Comparison of ENCODE assay signal across 11 cellular contexts in the genomic region with DNA sequence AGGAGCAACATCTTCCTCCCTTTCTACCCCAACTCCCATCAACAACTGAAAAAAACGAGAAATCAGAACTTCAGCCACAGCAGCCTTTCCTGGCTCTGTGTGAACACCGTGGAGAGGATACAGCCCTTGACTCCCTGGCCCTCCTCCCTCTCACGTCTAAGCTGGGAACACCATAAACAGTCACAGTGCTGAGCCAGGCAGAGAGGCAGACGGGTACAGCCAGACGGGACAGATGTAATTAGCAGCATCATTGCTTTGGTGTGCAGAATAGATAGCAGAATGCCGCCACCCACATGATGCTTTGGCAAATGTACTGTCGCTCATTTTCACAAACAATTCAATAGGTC.
DNase-seq lines count a peak whose midpoint lies in the region; ATAC-seq, FAIRE-seq and TF ChIP-seq lines count a peak whose summit lies in the region.
"Had no signal": no experiment of that assay in that cellular context is flagged by ENCODE, and none has a peak within 500 bp of the region (broad histone marks: within the 10 kb centered on the region; RNA-seq: fewer than 3 reads in every experiment).

No MANE protein-coding gene starts in this region.

- no peaks in the 10 kb centered on the region for H3K9me3 Mint-ChIP-seq in CD8-positive, alpha-beta memory T cell
- H3K9me3 Mint-ChIP-seq in activated CD8-positive, alpha-beta T cell treated with anti-CD3 and anti-CD28 coated beads, Interleukin-2, amount 10 ng/mL, durations not matched to agents 7 days and 5 days (ENCODE audit: insufficient read depth) = no peaks in the 10 kb centered on the region
- H3K9me3 Mint-ChIP-seq in naive thymus-derived CD4-positive, alpha-beta T cell = peaks cover 0 to 1% (median 0%) of the 10 kb centered on the region in 11 donors

- peaks cover 28% of the 10 kb centered on the region for H3K4me1 ChIP-seq in CD8-positive, alpha-beta memory T cell (ENCODE audit: insufficient read depth, low read length)
- peaks cover 4% of the 10 kb centered on the region; the same call in 1 of the 2 replicates for H3K4me1 ChIP-seq in IMR-90 (ENCODE audit: control insufficient read depth, insufficient read depth, low read length)
- H3K4me1 ChIP-seq in naive thymus-derived CD4-positive, alpha-beta T cell (ENCODE audit: control insufficient read depth in 2 of 2, insufficient read depth in 2 of 2, low read length in 2 of 2) = peaks cover 20 to 26% of the 10 kb centered on the region in 2 donors

- no peak overlapping the region for H4K5ac ChIP-seq in IMR-90 (ENCODE audit: low read depth, low read length)

- no TSS peak for BruUV-seq in IMR-90 (replicated peaks; lab: Mats Ljungman, UMichigan)

- peak overlapping the region; percentile 42 for H2AK9ac ChIP-seq in IMR-90 (replicated peaks; ENCODE audit: low read depth, low read length, poor library complexity)

- no peak for DNase-seq in CD8-positive, alpha-beta memory T cell
- DNase-seq in IMR-90 = no peak
- no peak for DNase-seq in activated CD8-positive, alpha-beta T cell treated with anti-CD3 and anti-CD28 coated beads, Interleukin-2, amount 10 ng/mL, durations not matched to agents 7 days and 5 days
- peak in 1 of 9 donors; percentile 24 for DNase-seq in naive thymus-derived CD4-positive, alpha-beta T cell
- no peak for DNase-seq in NCI-H510A (lab: John Stamatoyannopoulos, UW)
- no peak for DNase-seq in NCI-H1417 treated with DMSO at 0.1 percent for 48 hours (lab: John Stamatoyannopoulos, UW)
- DNase-seq in H54 (ENCODE audit: insufficient read length, low spot score) = no peak
- DNase-seq: GF-D8, kidney glomerular epithelial cell, NCI-H187, SIG-M5 had no signal

- ATAC-seq in IMR-90 (ENCODE audit: low read depth) = 0 out of 2 replicates have a peak, but pooled peaks have one; percentile 46
- ATAC-seq in activated CD8-positive, alpha-beta T cell treated with anti-CD3 and anti-CD28 coated beads, Interleukin-2, amount 10 ng/mL, durations not matched to agents 7 days and 5 days = peak; percentile 21
- ATAC-seq in naive thymus-derived CD4-positive, alpha-beta T cell = peak; percentile 40

- H3K9ac ChIP-seq in IMR-90 (ENCODE audit: low read depth, low read length) = no peak overlapping the region

- peaks cover 27 to 37% (median 30%) of the 10 kb centered on the region in 3 donors for H3K4me1 Mint-ChIP-seq in CD8-positive, alpha-beta memory T cell
- H3K4me1 Mint-ChIP-seq in activated CD8-positive, alpha-beta T cell treated with anti-CD3 and anti-CD28 coated beads, Interleukin-2, amount 10 ng/mL, durations not matched to agents 7 days and 5 days (ENCODE audit: low read depth) = peaks cover 27% of the 10 kb centered on the region
- peaks cover 22 to 41% (median 35%) of the 10 kb centered on the region in 7 donors for H3K4me1 Mint-ChIP-seq in naive thymus-derived CD4-positive, alpha-beta T cell

- no peaks in the 10 kb centered on the region for H3K36me3 Mint-ChIP-seq in CD8-positive, alpha-beta memory T cell
- H3K36me3 Mint-ChIP-seq in activated CD8-positive, alpha-beta T cell treated with anti-CD3 and anti-CD28 coated beads, Interleukin-2, amount 10 ng/mL, durations not matched to agents 7 days and 5 days (ENCODE audit: low read depth) = no peaks in the 10 kb centered on the region
- peaks cover 0 to 4% (median under 1%) of the 10 kb centered on the region in 5 donors for H3K36me3 Mint-ChIP-seq in naive thymus-derived CD4-positive, alpha-beta T cell

- H2BK5ac ChIP-seq in IMR-90 (ENCODE audit: low read depth, low read length, poor library complexity, severe bottlenecking) = no peak overlapping the region

- dilution Hi-C loops in IMR-90 (cut with HindIII; ENCODE audit: low sequenced_read_pairs, unreplicated experiment) = no loop called here

- H3K27me3 ChIP-seq in CD8-positive, alpha-beta memory T cell (ENCODE audit: insufficient read depth, low read length, poor library complexity, severe bottlenecking) = no peaks in the 10 kb centered on the region
- peaks cover 45% of the 10 kb centered on the region for H3K27me3 ChIP-seq in IMR-90 (ENCODE audit: control insufficient read depth, insufficient read depth, low read length)
- H3K27me3 ChIP-seq in naive thymus-derived CD4-positive, alpha-beta T cell (ENCODE audit: control insufficient read depth in 2 of 2, insufficient read depth in 2 of 2, low read length in 2 of 2) = no peaks in the 10 kb centered on the region

- no peaks in the 10 kb centered on the region for H3K36me3 ChIP-seq in CD8-positive, alpha-beta memory T cell (ENCODE audit: insufficient read depth, low read length)
- no peaks in the 10 kb centered on the region for H3K36me3 ChIP-seq in IMR-90 (ENCODE audit: control insufficient read depth, insufficient read depth, low read length)
- H3K36me3 ChIP-seq in naive thymus-derived CD4-positive, alpha-beta T cell (ENCODE audit: control insufficient read depth in 2 of 3, insufficient read depth in 3 of 3, low read length in 3 of 3) = no peaks in the 10 kb centered on the region

- no peaks in the 10 kb centered on the region for H3K79me1 ChIP-seq in IMR-90 (ENCODE audit: low read depth in 1 of 2, low read length in 2 of 2)

- H2BK120ac ChIP-seq in IMR-90 (ENCODE audit: low read depth, low read length) = 0 out of 2 replicates have a peak overlapping the region, but pooled peaks have one; percentile 1

- no peak overlapping the region for H3K56ac ChIP-seq in IMR-90 (ENCODE audit: extremely low read depth, insufficient read depth, low read length)

- H3K23ac ChIP-seq in IMR-90 (ENCODE audit: low read depth, low read length) = no peak overlapping the region

- no peak overlapping the region for H4K91ac ChIP-seq in IMR-90 (ENCODE audit: insufficient read depth, low read depth, low read length)

- no peak for FAIRE-seq in H54 (lab: Jason Lieb, UNC)

- WGBS in IMR-90 (ENCODE audit: extremely low coverage in 2 of 2, insufficient read length in 1 of 2), 2 experiments = 40% methylated on average over 1 of the region's 7 CpGs; no CpG with 5 or more reads in 1 of the 2 experiments

- no peak overlapping the region for H2BK15ac ChIP-seq in IMR-90 (ENCODE audit: low read depth, low read length)

- H3K27me3 Mint-ChIP-seq in CD8-positive, alpha-beta memory T cell = peaks cover 0 to 2% of the 10 kb centered on the region in 2 donors
- H3K27me3 Mint-ChIP-seq in activated CD8-positive, alpha-beta T cell treated with anti-CD3 and anti-CD28 coated beads, Interleukin-2, amount 10 ng/mL, durations not matched to agents 7 days and 5 days (ENCODE audit: low read depth) = peaks cover 4% of the 10 kb centered on the region
- peaks cover 0 to 6% (median 0%) of the 10 kb centered on the region in 5 donors for H3K27me3 Mint-ChIP-seq in naive thymus-derived CD4-positive, alpha-beta T cell

- no peak overlapping the region for H4K8ac ChIP-seq in IMR-90 (ENCODE audit: low read depth in 2 of 2, low read length in 2 of 2)

- no peaks in the 10 kb centered on the region for H3K9me3 ChIP-seq in CD8-positive, alpha-beta memory T cell (ENCODE audit: low read length)
- peaks cover 3% of the 10 kb centered on the region; the same call in 1 of the 2 replicates for H3K9me3 ChIP-seq in IMR-90 (ENCODE audit: control insufficient read depth, insufficient read depth, low read length)
- H3K9me3 ChIP-seq in naive thymus-derived CD4-positive, alpha-beta T cell (ENCODE audit: control insufficient read depth in 2 of 3, low read length in 3 of 3) = no peaks in the 10 kb centered on the region

- CTCF ChIA-PET in CD8-positive, alpha-beta memory T cell (lab: Charles Lee) = interaction anchor here (1.0 to 2.4 kb wide), 4 partner anchors 10 to 64 kb away, joined by 3 to 10 read pairs (median 5); partner anchors contain the start of gene RGS10
- CTCF ChIA-PET in IMR-90 (lab: Yijun Ruan, JAX) = interaction anchor here (1.1 kb wide), 1 partner anchor 11 kb away, joined by 3 read pairs; no protein-coding TSS in a partner anchor
- CTCF ChIA-PET in activated CD8-positive, alpha-beta T cell treated with anti-CD3 and anti-CD28 coated beads, Interleukin-2, amount 10 ng/mL, durations not matched to agents 7 days and 5 days (lab: Charles Lee) = interaction anchor here (1.2 to 2.4 kb wide), 9 partner anchors 10 to 280 kb away, joined by 3 to 27 read pairs (median 4); partner anchors contain the start of genes GRK5 and RGS10
- CTCF ChIA-PET in naive thymus-derived CD4-positive, alpha-beta T cell (lab: Charles Lee) = interaction anchor here (0.6 to 1.6 kb wide), 7 partner anchors 8 to 289 kb away, joined by 3 to 10 read pairs (median 4); no protein-coding TSS in a partner anchor

- no peaks in the 10 kb centered on the region for H4K20me1 ChIP-seq in IMR-90 (ENCODE audit: insufficient read depth, low read length)

- intact Hi-C loops in IMR-90 (cut with micrococcal nuclease) = no loop called here
- intact Hi-C loops in naive thymus-derived CD4-positive, alpha-beta T cell (cut with micrococcal nuclease) = loop anchor here (1.0 to 2.0 kb wide), 3 partner anchors 10 to 64 kb away; partner anchors contain the start of gene RGS10 (in 1 of the 2)

- no peak overlapping the region for H3K4me3 ChIP-seq in CD8-positive, alpha-beta memory T cell (ENCODE audit: low read length)
- no peak overlapping the region for H3K4me3 ChIP-seq in IMR-90 (ENCODE audit: insufficient read depth, low read depth, low read length)
- no peak overlapping the region for H3K4me3 ChIP-seq in naive thymus-derived CD4-positive, alpha-beta T cell (ENCODE audit: low read length)

- H2AK5ac ChIP-seq in IMR-90 (ENCODE audit: low read depth, low read length) = peak overlapping the region; percentile 31; the same call in 1 of the 2 replicates

- no peak overlapping the region for H3K4me2 ChIP-seq in IMR-90 (ENCODE audit: low read depth, low read length)

- peak overlapping the region; percentile 32 for H2AFZ ChIP-seq in IMR-90 (replicated peaks; ENCODE audit: low read length, poor library complexity)

- TF ChIP-seq POLR2A in IMR-90 (IDR thresholded peaks at IDR 0.05; ENCODE audit: low read depth, low read length) (no peak), H54 (IDR thresholded peaks at IDR 0.05; ENCODE audit: low read depth, low read length) (no peak)

- H3K4ac ChIP-seq in IMR-90 (ENCODE audit: low read depth, low read length) = no peak overlapping the region

- H3K9me1 ChIP-seq in IMR-90 (ENCODE audit: insufficient read depth, low read length) = peaks cover 5% of the 10 kb centered on the region; the same call in 1 of the 2 replicates

- no peak overlapping the region; the same call in 1 of the 2 replicates for H3K14ac ChIP-seq in IMR-90 (replicated peaks; ENCODE audit: low read depth, low read length)

- in situ Hi-C loops in IMR-90 (cut with MboI; ENCODE audit: low sequenced_read_pairs) = no loop called here

- H3K27ac ChIP-seq in CD8-positive, alpha-beta memory T cell (ENCODE audit: low read depth, low read length) = no peak overlapping the region
- no peak overlapping the region for H3K27ac ChIP-seq in IMR-90 (ENCODE audit: insufficient read depth, low read length)
- no peak overlapping the region for H3K27ac ChIP-seq in naive thymus-derived CD4-positive, alpha-beta T cell (ENCODE audit: low read depth, low read length)

- H3K18ac ChIP-seq in IMR-90 (ENCODE audit: low read depth, low read length) = no peak overlapping the region

- no peak overlapping the region for H2BK20ac ChIP-seq in IMR-90 (ENCODE audit: low read depth, low read length)

- TF ChIP-seq RAD21 in IMR-90 (IDR thresholded peaks at IDR 0.05; ENCODE audit: low read length) = no peak

- H3K27ac Mint-ChIP-seq in CD8-positive, alpha-beta memory T cell = peak overlapping the region; percentile 59 to 91 (median 82)
- H3K27ac Mint-ChIP-seq in activated CD8-positive, alpha-beta T cell treated with anti-CD3 and anti-CD28 coated beads, Interleukin-2, amount 10 ng/mL, durations not matched to agents 7 days and 5 days = peak overlapping the region; percentile 7
- H3K27ac Mint-ChIP-seq in naive thymus-derived CD4-positive, alpha-beta T cell = peak overlapping the region; percentile 23 to 81 (median 71)

- TF ChIP-seq CTCF in IMR-90 (conservative IDR thresholded peaks at IDR 0.05; ENCODE audit: low read depth, low read length) = no peak

- peak overlapping the region; percentile 16 to 80 (median 68) for H3K4me3 Mint-ChIP-seq in CD8-positive, alpha-beta memory T cell
- no peak overlapping the region for H3K4me3 Mint-ChIP-seq in activated CD8-positive, alpha-beta T cell treated with anti-CD3 and anti-CD28 coated beads, Interleukin-2, amount 10 ng/mL, durations not matched to agents 7 days and 5 days
- peak overlapping the region; percentile 66 to 81 (median 71) for H3K4me3 Mint-ChIP-seq in naive thymus-derived CD4-positive, alpha-beta T cell

- POLR2A ChIA-PET in CD8-positive, alpha-beta memory T cell (lab: Charles Lee) = interaction anchor here (0.7 to 0.8 kb wide), 2 partner anchors 9 to 503 kb away, joined by 3 to 7 read pairs; no protein-coding TSS in a partner anchor
- POLR2A ChIA-PET in IMR-90 (lab: Charles Lee; ENCODE audit: unreplicated experiment) = no interaction called here
- POLR2A ChIA-PET in activated CD8-positive, alpha-beta T cell treated with anti-CD3 and anti-CD28 coated beads, Interleukin-2, amount 10 ng/mL, durations not matched to agents 7 days and 5 days (lab: Charles Lee) = interaction anchor here (1.2 kb wide), 1 partner anchor 63 kb away, joined by 5 read pairs; the partner anchor contains the start of gene RGS10
- POLR2A ChIA-PET in naive thymus-derived CD4-positive, alpha-beta T cell (lab: Charles Lee) = interaction anchor here (0.8 to 3.5 kb wide), 7 partner anchors 10 to 63 kb away, joined by 3 to 19 read pairs (median 5); partner anchors contain the start of gene RGS10

Comparison
In these comparisons a context has a peak if more than half of its experiments do, and no peak if none do; other contexts are left out.
1. H3K27ac Mint-ChIP-seq: peak in every context shown above with its lines; median percentile 82 in CD8-positive, alpha-beta memory T cell; 71 in naive thymus-derived CD4-positive, alpha-beta T cell; 7 in activated CD8-positive, alpha-beta T cell treated with anti-CD3 and anti-CD28 coated beads, Interleukin-2, amount 10 ng/mL, durations not matched to agents 7 days and 5 days.